22 cellular contexts compared by ENCODE assay signal in the genomic region with DNA sequence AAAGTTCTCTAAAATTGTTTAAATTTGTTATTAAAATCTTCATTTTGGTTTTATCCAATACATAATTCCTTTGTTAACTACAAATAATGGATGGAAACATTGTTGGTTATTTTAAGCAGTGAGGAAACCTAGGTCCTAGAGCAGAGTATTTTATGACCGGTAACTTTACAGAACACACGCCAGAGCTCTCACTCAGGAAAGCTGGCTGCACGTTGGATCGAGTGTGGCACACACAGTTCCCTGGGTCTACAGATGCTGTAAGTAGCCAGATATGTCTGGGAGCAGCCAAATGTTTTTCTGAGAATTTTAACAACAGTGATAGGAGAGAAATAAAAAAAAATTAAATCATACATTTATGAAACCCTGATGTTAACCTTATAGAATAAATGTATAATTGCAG.
A peak's percentile ranks its signal among the peaks of the same experiment; 100 is the strongest.
DNase-seq lines count a peak whose midpoint lies in the region; ATAC-seq and TF ChIP-seq lines count a peak whose summit lies in the region.
"Had no signal": no experiment of that assay in that cellular context is flagged by ENCODE, and none has a peak within 500 bp of the region (broad histone marks: within the 10 kb centered on the region; RNA-seq: fewer than 3 reads in every experiment).

No MANE protein-coding gene starts in this region.

- H3K36me3 ChIP-seq in cardiac muscle cell (no peaks in the 10 kb centered on the region), psoas muscle (ENCODE audit: insufficient read depth in 1 of 2, low read depth in 1 of 2) (no peaks in the 10 kb centered on the region), GM23248 (ENCODE audit: low read depth) (no peaks in the 10 kb centered on the region)
- H3K36me3 ChIP-seq: SJSA1 had no signal

- no peaks in the 10 kb centered on the region for H4K20me1 ChIP-seq in GM23248 (ENCODE audit: insufficient read depth)

- H3K9me2 ChIP-seq in GM23248 (ENCODE audit: insufficient read depth): no peaks in the 10 kb centered on the region

- intact Hi-C loops in left ventricle myocardium superior (cut with micrococcal nuclease): no loop called here
- intact Hi-C loops in psoas muscle (cut with DNase I): no loop called here

- no peak for TF ChIP-seq CTCF in cardiac muscle cell (IDR thresholded peaks at IDR 0.05; ENCODE audit: low read depth, low read length)
- no peak for TF ChIP-seq CTCF in psoas muscle (IDR thresholded peaks at IDR 0.05)

- ATAC-seq in left ventricle myocardium superior (peak; percentile 98), psoas muscle (peak in 3 of 4 donors; percentile 61 to 88 (median 77)), HG03565 (IDR thresholded peaks at IDR 0.05; ENCODE audit: unreplicated experiment) (no peak)
- ATAC-seq: PC-3 had no signal

- H3K27ac ChIP-seq in cardiac muscle cell (peak overlapping the region; percentile 66), psoas muscle (no peak overlapping the region), GM23248 (no peak overlapping the region)
- H3K27ac ChIP-seq: HL-60, SJSA1 had no signal

- H3K4me3 ChIP-seq in cardiac muscle cell (no peak overlapping the region), psoas muscle (no peak overlapping the region), GM23248 (no peak overlapping the region)
- H3K4me3 ChIP-seq: SJSA1 had no signal

- no peaks in the 10 kb centered on the region for H3F3A ChIP-seq in GM23248 (ENCODE audit: insufficient read depth)

- H3K27me3 ChIP-seq in cardiac muscle cell (no peaks in the 10 kb centered on the region), psoas muscle (ENCODE audit: insufficient read depth in 3 of 3, low read length in 2 of 3) (no peaks in the 10 kb centered on the region), GM23248 (replicated peaks; ENCODE audit: insufficient read depth) (no peaks in the 10 kb centered on the region)
- H3K27me3 ChIP-seq: SJSA1 had no signal

- peaks cover 11% of the 10 kb centered on the region for H3K4me1 ChIP-seq in cardiac muscle cell (ENCODE audit: low read depth)
- peaks cover 9% of the 10 kb centered on the region for H3K4me1 ChIP-seq in psoas muscle
- H3K4me1 ChIP-seq in GM23248 (ENCODE audit: insufficient read depth): no peaks in the 10 kb centered on the region
- H3K4me1 ChIP-seq: SJSA1 had no signal

- 18 to 44% (median 33%) methylated on average over 4 of the region's 4 CpGs for WGBS in psoas muscle, 3 donors
- WGBS in GM23248 (ENCODE audit: low coverage in 1 of 2, low lambda C conversion rate in 2 of 2, missing lambda C conversion rate in 2 of 2), 2 experiments: 45 to 50% methylated on average over 4 of the region's 4 CpGs

- H2AFZ ChIP-seq in GM23248: no peak overlapping the region

- no peak overlapping the region for H3K9ac ChIP-seq in GM23248

- H3K4me2 ChIP-seq in GM23248 (ENCODE audit: unreplicated experiment): no peak overlapping the region

- H3K9me3 ChIP-seq in cardiac muscle cell (ENCODE audit: low read depth) (no peaks in the 10 kb centered on the region), psoas muscle (no peaks in the 10 kb centered on the region), GM23248 (ENCODE audit: low read depth) (no peaks in the 10 kb centered on the region)
- H3K9me3 ChIP-seq: SJSA1 had no signal

- in situ Hi-C loops in GM23248 (cut with MboI): no loop called here

- DNase-seq in cardiac muscle cell (ENCODE audit: low read depth in 1 of 2, low spot score in 1 of 2) (peak in 1 of 2 donors; percentile 17), left ventricle myocardium superior (peak; percentile 70), psoas muscle (no peak), NOMO-1 treated with DMSO at 0.1 percent for 48 hours (lab: John Stamatoyannopoulos, UW; ENCODE audit: unreplicated experiment) (no peak), GM23248 (no peak), NCI-H187 treated with DMSO at 0.1 percent for 48 hours (lab: John Stamatoyannopoulos, UW) (no peak)
- DNase-seq: C1 segment of cervical spinal cord; CD4-positive, alpha-beta memory T cell; COR-L47; DMS53; HCEC 1CT; NCI-H1092; NCI-H1436; NCI-H187; NCI-H2107; NCI-H446; NCI-H524 treated with DMSO at 0.1 percent for 48 hours; NCI-H774; PC-3 had no signal

- H3K79me2 ChIP-seq in GM23248 (ENCODE audit: insufficient read depth): no peaks in the 10 kb centered on the region
